In genomic region chr5:157006262-157006661, GRCh38 we compare ENCODE assay signal across 8 cellular contexts. TPM values are rescaled to one million over a fixed set of nuclear protein-coding genes. Genes with fewer than 3 reads are reported as not detected.
"Had no signal": no experiment of that assay in that cellular context is flagged by ENCODE, and none has a peak within 500 bp of the region (broad histone marks: within the 10 kb centered on the region; RNA-seq: fewer than 3 reads in every experiment).

No MANE protein-coding gene starts in this region.

- ATAC-seq: GM12878 had no signal

- DNase-seq: GDM1, GF-D8 had no signal

- FAIRE-seq: G401.6, GM12878, GM12892, GM18507, GM19239 had no signal

- H3K4me3 ChIP-seq: GM12878 had no signal

RNA-seq across cellular contexts. Expression of gene TIMD4, which starts 43.2 kb away (rescaled TPM):
- total RNA-seq: G401 had no signal

RNA-seq across cellular contexts. Expression of gene HAVCR1, which starts 52.7 kb away (rescaled TPM):
- total RNA-seq: G401 had no signal
